Comparison of ENCODE assay signal across 1 cellular context in genomic region chr1:207017615-207018559, GRCh38.
A peak's percentile ranks its signal among the peaks of the same experiment; 100 is the strongest.
TF ChIP-seq lines count a peak whose summit lies in the region.

No MANE protein-coding gene starts in this region.

TF ChIP-seq in K562, 482 proteins besides CTCF, POLR2A, EP300 and RAD21 (continued from another document):
- TF ChIP-seq ZBTB5 (IDR thresholded peaks at IDR 0.05) = no peak
- TF ChIP-seq PML (IDR thresholded peaks at IDR 0.05; ENCODE audit: low read length) = peak; percentile 96
- TF ChIP-seq SRSF9 (IDR thresholded peaks at IDR 0.05; ENCODE audit: borderline replicate concordance, low read depth, low read length) = no peak
- TF ChIP-seq TEAD1 (CRISPR knock-in tag; IDR thresholded peaks at IDR 0.05) = peak in 1 of 2 experiments; percentile 49; a peak in 1 of 4 replicates
- TF ChIP-seq MED1 (CRISPR knock-in tag; IDR thresholded peaks at IDR 0.05; ENCODE audit: borderline replicate concordance) = no peak
- TF ChIP-seq ELF4 (CRISPR knock-in tag; IDR thresholded peaks at IDR 0.05) = no peak
- TF ChIP-seq RCOR1 (IDR thresholded peaks at IDR 0.05; ENCODE audit: borderline replicate concordance in 1 of 2, low read depth in 2 of 2, low read length in 2 of 2) = peak; percentile 91 to 94
- TF ChIP-seq SAFB2 (IDR thresholded peaks at IDR 0.05; ENCODE audit: borderline replicate concordance, low read depth, low read length, severe bottlenecking) = no peak
- TF ChIP-seq SMAD1 (IDR thresholded peaks at IDR 0.05; ENCODE audit: low read depth, low read length, partially characterized antibody) = no peak
- TF ChIP-seq KHSRP (IDR thresholded peaks at IDR 0.05) = peak; percentile 74
- peak; percentile 46; the same call in 1 of the 2 replicates for TF ChIP-seq SMAD4 (CRISPR knock-in tag; conservative IDR thresholded peaks at IDR 0.05)
- no peak; the same call in 1 of the 2 replicates for TF ChIP-seq ZNF395 (CRISPR knock-in tag; IDR thresholded peaks at IDR 0.05)
- TF ChIP-seq MAFG (tag; conservative IDR thresholded peaks at IDR 0.05) = no peak
- TF ChIP-seq RNF2 (IDR thresholded peaks at IDR 0.05) = no peak; the same call in 1 of the 2 replicates
- TF ChIP-seq RAD51 (IDR thresholded peaks at IDR 0.05; ENCODE audit: borderline replicate concordance, low read depth) = peak; percentile 14; the same call in 1 of the 2 replicates
- peak; percentile 98 for TF ChIP-seq CBFA2T2 (conservative IDR thresholded peaks at IDR 0.05)
- no peak; the same call in 1 of the 2 replicates for TF ChIP-seq CGGBP1 (CRISPR knock-in tag; IDR thresholded peaks at IDR 0.05)
- TF ChIP-seq BCLAF1 (IDR thresholded peaks at IDR 0.05; ENCODE audit: borderline replicate concordance in 1 of 2, control insufficient read depth in 1 of 2, low read depth in 2 of 2, low read length in 1 of 2) = 0 out of 4 replicates have a peak, but pooled peaks of 1 of the 2 experiments have one; percentile 41
- TF ChIP-seq FOXJ2 (tag; IDR thresholded peaks at IDR 0.05) = 0 out of 2 replicates have a peak, but pooled peaks have one; percentile 36
- TF ChIP-seq TSHZ1 (CRISPR knock-in tag; IDR thresholded peaks at IDR 0.05) = no peak
- no peak for TF ChIP-seq SFPQ (IDR thresholded peaks at IDR 0.05; ENCODE audit: low read depth, low read length)
- no peak for TF ChIP-seq CAMTA2 (CRISPR knock-in tag; conservative IDR thresholded peaks at IDR 0.05)
- TF ChIP-seq TAL1 (IDR thresholded peaks at IDR 0.05) = peak; percentile 98
- peak in 1 of 2 experiments; percentile 89; a peak in 2 of 4 replicates for TF ChIP-seq ZMIZ1 (IDR thresholded peaks at IDR 0.05; ENCODE audit: low read depth in 2 of 2, low read length in 2 of 2)
- peak; percentile 93 to 95 for TF ChIP-seq TRIM24 (IDR thresholded peaks at IDR 0.05)
- no peak for TF ChIP-seq ZNF3 (CRISPR knock-in tag; IDR thresholded peaks at IDR 0.05)
- TF ChIP-seq ZFX (CRISPR knock-in tag; IDR thresholded peaks at IDR 0.05) = peak; percentile 83
- peak; percentile 6 to 57; a peak in 2 of 4 replicates for TF ChIP-seq MLLT1 (IDR thresholded peaks at IDR 0.05)
- TF ChIP-seq ZNF277 (CRISPR knock-in tag; IDR thresholded peaks at IDR 0.05; ENCODE audit: borderline replicate concordance) = no peak
- no peak for TF ChIP-seq MITF (IDR thresholded peaks at IDR 0.05)
- no peak for TF ChIP-seq ETS2 (tag; IDR thresholded peaks at IDR 0.05; ENCODE audit: borderline replicate concordance, poor library complexity, severe bottlenecking)
